Comparison of ENCODE assay signal across 7 cellular contexts in the genomic region with DNA sequence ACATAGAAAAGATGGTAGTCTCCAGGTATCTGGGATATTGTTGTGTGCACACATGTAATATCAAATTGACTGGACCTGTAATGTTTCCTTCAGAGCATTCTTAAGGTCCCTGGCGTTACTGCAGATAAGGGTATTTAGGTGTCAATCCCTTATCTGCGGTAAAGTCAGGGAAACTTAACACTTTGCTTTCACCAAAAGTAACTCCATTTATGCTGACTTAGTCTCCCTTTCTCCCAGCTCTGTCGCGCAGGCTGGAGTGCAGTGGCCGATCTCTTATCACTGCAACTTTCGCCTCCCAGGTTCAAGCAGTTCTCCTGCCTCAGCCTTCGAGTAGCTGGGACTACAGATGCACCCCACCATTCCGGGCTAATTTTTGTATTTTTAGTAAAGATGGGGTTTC. TPM values are rescaled to one million over a fixed set of nuclear protein-coding genes. Genes with fewer than 3 reads are reported as not detected.
DNase-seq lines count a peak whose midpoint lies in the region; ATAC-seq and TF ChIP-seq lines count a peak whose summit lies in the region.

No MANE protein-coding gene starts in this region.

- H3K36me3 ChIP-seq in iPS-18a (ENCODE audit: control insufficient read depth, low read depth, low read length) = peaks cover 9% of the 10 kb centered on the region

- H3K27me3 Mint-ChIP-seq in HFFc6 (ENCODE audit: insufficient read depth) = no peaks in the 10 kb centered on the region
- H3K27me3 Mint-ChIP-seq in stimulated activated memory B cell treated with anti-CD40 and anti-IgM and Interleukin-4, amounts not matched to agents 10 μg/mL and 1 μg/mL and 100 μg/mL, for 72 hours = no peaks in the 10 kb centered on the region

- H3K9me3 ChIP-seq in iPS-18a (ENCODE audit: control insufficient read depth, low read depth, low read length) = no peaks in the 10 kb centered on the region

- peaks cover 24% of the 10 kb centered on the region for H3K4me1 Mint-ChIP-seq in HFFc6 (ENCODE audit: low read depth)
- peaks cover 60% of the 10 kb centered on the region for H3K4me1 Mint-ChIP-seq in stimulated activated memory B cell treated with anti-CD40 and anti-IgM and Interleukin-4, amounts not matched to agents 10 μg/mL and 1 μg/mL and 100 μg/mL, for 72 hours

- peak overlapping the region; percentile 71 for H3K4me3 ChIP-seq in iPS-18a (ENCODE audit: low read length)

- H3K9ac ChIP-seq in iPS-18a (ENCODE audit: low read length) = no peak overlapping the region

- H3K4me3 Mint-ChIP-seq in HFFc6 = peak overlapping the region; percentile 80
- peak overlapping the region; percentile 79 for H3K4me3 Mint-ChIP-seq in stimulated activated memory B cell treated with anti-CD40 and anti-IgM and Interleukin-4, amounts not matched to agents 10 μg/mL and 1 μg/mL and 100 μg/mL, for 72 hours

- ATAC-seq in stimulated activated memory B cell treated with anti-CD40 and anti-IgM and Interleukin-4, amounts not matched to agents 10 μg/mL and 1 μg/mL and 100 μg/mL, for 72 hours = no peak
- no peak for ATAC-seq in HG02798 (IDR thresholded peaks at IDR 0.05; ENCODE audit: poor library complexity, unreplicated experiment)

- peak overlapping the region; percentile 91; the same call in 1 of the 2 replicates for H3K27ac ChIP-seq in VCaP
- no peak overlapping the region for H3K27ac ChIP-seq in iPS-18a (ENCODE audit: low read length)

- no peak overlapping the region for H3K27ac Mint-ChIP-seq in HFFc6
- H3K27ac Mint-ChIP-seq in stimulated activated memory B cell treated with anti-CD40 and anti-IgM and Interleukin-4, amounts not matched to agents 10 μg/mL and 1 μg/mL and 100 μg/mL, for 72 hours = peak overlapping the region; percentile 26

- H3K4me1 ChIP-seq in iPS-18a (ENCODE audit: control insufficient read depth, low read depth, low read length) = peaks cover 7% of the 10 kb centered on the region

- H3K9me3 Mint-ChIP-seq in HFFc6 = no peaks in the 10 kb centered on the region
- no peaks in the 10 kb centered on the region for H3K9me3 Mint-ChIP-seq in stimulated activated memory B cell treated with anti-CD40 and anti-IgM and Interleukin-4, amounts not matched to agents 10 μg/mL and 1 μg/mL and 100 μg/mL, for 72 hours

- H3K27me3 ChIP-seq in iPS-18a (ENCODE audit: control insufficient read depth, insufficient read depth, low read length) = peaks cover 8% of the 10 kb centered on the region

- TF ChIP-seq CTCF in HFFc6 (IDR thresholded peaks at IDR 0.05) = no peak
- TF ChIP-seq CTCF in VCaP (conservative IDR thresholded peaks at IDR 0.05) = no peak

- H3K36me3 Mint-ChIP-seq in HFFc6 (ENCODE audit: low read depth) = peaks cover 4% of the 10 kb centered on the region
- peaks cover 25% of the 10 kb centered on the region for H3K36me3 Mint-ChIP-seq in stimulated activated memory B cell treated with anti-CD40 and anti-IgM and Interleukin-4, amounts not matched to agents 10 μg/mL and 1 μg/mL and 100 μg/mL, for 72 hours

- DNase-seq in HFFc6 (no peak), ureter (ENCODE audit: low spot score) (no peak), SW 1271 (lab: John Stamatoyannopoulos, UW) (no peak)

RNA-seq across cellular contexts. Expression of gene CNNM3, which starts 1.8 kb away (rescaled TPM):
- total RNA-seq in HFFc6 (2021; fragmentation: NEBNext Ultra II Directional; extraction: Animal tissue kit (Norgen Biotek cat#: 25700)) = 1 to 10 TPM; 6.3 to 10.0 (median 8.5) TPM
- 18.9 TPM for total RNA-seq in ureter

RNA-seq across cellular contexts. Expression of gene ANKRD23, which starts 25.9 kb away (rescaled TPM):
- total RNA-seq in HFFc6 (2021; fragmentation: NEBNext Ultra II Directional; extraction: Animal tissue kit (Norgen Biotek cat#: 25700)) = 1 to 10 TPM in 4 of 6 experiments, under 1 TPM in 2; 0.71 to 1.8 (median 1.3) TPM
- 10.2 TPM for total RNA-seq in ureter

RNA-seq across cellular contexts. Expression of gene ANKRD39, which starts 39.9 kb away (rescaled TPM):
- 10 to 100 TPM; 14.7 to 16.3 (median 15.3) TPM for total RNA-seq in HFFc6 (2021; fragmentation: NEBNext Ultra II Directional; extraction: Animal tissue kit (Norgen Biotek cat#: 25700))
- total RNA-seq in ureter = 13.0 TPM

RNA-seq across cellular contexts. Expression of gene SEMA4C, which starts 52.0 kb away (rescaled TPM):
- total RNA-seq in HFFc6 (2021; fragmentation: NEBNext Ultra II Directional; extraction: Animal tissue kit (Norgen Biotek cat#: 25700)) = 10 to 100 TPM; 11.6 to 13.7 (median 12.7) TPM
- 58.0 TPM for total RNA-seq in ureter

RNA-seq across cellular contexts. Expression of gene CNNM4, which starts 57.2 kb away (rescaled TPM):
- 1 to 10 TPM; 4.4 to 5.4 (median 5.1) TPM for total RNA-seq in HFFc6 (2021; fragmentation: NEBNext Ultra II Directional; extraction: Animal tissue kit (Norgen Biotek cat#: 25700))
- 16.0 TPM for total RNA-seq in ureter
